Comparison of ENCODE assay signal across 8 cellular contexts in the genomic region with DNA sequence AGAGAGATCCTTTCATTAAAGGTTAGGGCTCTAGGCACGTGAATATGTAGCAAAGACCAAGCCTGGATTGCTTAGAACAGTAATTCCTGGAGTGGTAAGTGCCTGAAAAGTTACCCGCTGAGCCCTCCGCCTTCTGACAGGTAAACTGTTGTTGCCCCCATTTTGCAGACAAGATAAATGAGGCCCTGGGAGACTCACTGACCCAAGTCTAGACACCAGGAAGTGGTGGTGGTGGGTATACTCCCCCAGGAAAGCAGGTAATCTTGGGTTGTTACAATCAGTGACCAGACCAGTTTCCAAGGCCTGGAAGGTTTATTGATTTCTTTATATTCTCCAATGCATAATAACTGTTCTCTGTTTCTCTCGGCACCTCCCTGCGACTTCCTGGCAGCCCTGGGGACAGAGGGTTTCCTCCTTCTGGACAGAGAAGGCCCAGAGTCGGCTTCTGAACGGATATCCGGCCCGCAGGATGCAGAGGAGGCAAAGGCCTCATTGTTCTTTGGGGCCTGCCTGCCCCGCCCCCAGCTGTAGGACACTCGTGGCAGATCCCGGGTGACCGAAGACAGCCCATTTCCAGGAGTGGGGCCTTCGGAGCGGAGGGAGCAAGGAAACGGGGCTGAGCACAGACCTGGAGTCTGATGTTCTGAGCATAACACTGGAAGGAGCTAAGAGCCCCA. TPM values are rescaled to one million over a fixed set of nuclear protein-coding genes. Genes with fewer than 3 reads are reported as not detected.
DNase-seq lines count a peak whose midpoint lies in the region; TF ChIP-seq lines count a peak whose summit lies in the region.

No MANE protein-coding gene starts in this region.

- H3K27me3 ChIP-seq in HAP-1 (ENCODE audit: low read depth) (no peaks in the 10 kb centered on the region), PC-9 (ENCODE audit: insufficient read depth, low read depth) (no peaks in the 10 kb centered on the region), trophoblast cell (ENCODE audit: insufficient read depth, low read length) (no peaks in the 10 kb centered on the region)

- H4K12ac ChIP-seq in trophoblast cell (ENCODE audit: low read depth, low read length), result no peak overlapping the region

- TF ChIP-seq CTCF in PC-9 (conservative IDR thresholded peaks at IDR 0.05), result no peak

- no peak overlapping the region for H3K9ac ChIP-seq in trophoblast cell (ENCODE audit: low read length)

- H3K4me2 ChIP-seq in PC-9 (peak overlapping the region; percentile 85), trophoblast cell (ENCODE audit: low read length) (peak overlapping the region; percentile 87)

- H4K91ac ChIP-seq in trophoblast cell (ENCODE audit: low read depth, low read length), result no peak overlapping the region

- H3K14ac ChIP-seq in trophoblast cell (ENCODE audit: low read length), result no peak overlapping the region

- H3K4me1 ChIP-seq in HAP-1, result peaks cover 28% of the 10 kb centered on the region
- H3K4me1 ChIP-seq in PC-9 (replicated peaks; ENCODE audit: insufficient read depth), result peaks cover 35% of the 10 kb centered on the region
- peaks cover 4 to 7% of the 10 kb centered on the region in 2 experiments for H3K4me1 ChIP-seq in trophoblast cell (ENCODE audit: control insufficient read depth in 1 of 2, insufficient read depth in 2 of 2, low read length in 2 of 2)

- H3K4me3 ChIP-seq in HAP-1 (peak overlapping the region; percentile 23), PC-9 (peak overlapping the region; percentile 59), trophoblast cell (ENCODE audit: low read depth, low read length) (no peak overlapping the region)

- H3K9me2 ChIP-seq in PC-9 (ENCODE audit: insufficient read depth), result no peaks in the 10 kb centered on the region

- POLR2A ChIA-PET in PC-9 (lab: Charles Lee; ENCODE audit: unreplicated experiment), result interaction anchor here (0.5 to 0.6 kb wide), 2 partner anchors 45 to 333 kb away, joined by 3 to 4 read pairs; no protein-coding TSS in a partner anchor

- no peak overlapping the region for H2AK5ac ChIP-seq in trophoblast cell (ENCODE audit: low read length)

- H3K79me1 ChIP-seq in trophoblast cell (ENCODE audit: low read length), result peaks cover 5% of the 10 kb centered on the region

- H3K4ac ChIP-seq in trophoblast cell (ENCODE audit: low read depth, low read length), result no peak overlapping the region

- CTCF ChIA-PET in PC-9 (lab: Charles Lee), result interaction anchor here (0.6 to 1.6 kb wide), 4 partner anchors 65 to 284 kb away, joined by 3 to 15 read pairs (median 4); no protein-coding TSS in a partner anchor

- peak overlapping the region; percentile 64 for H4K8ac ChIP-seq in trophoblast cell (ENCODE audit: low read depth, low read length)

- H2AFZ ChIP-seq in PC-9 (peak overlapping the region; percentile 78), trophoblast cell (ENCODE audit: insufficient read depth, low read length, poor library complexity) (peak overlapping the region; percentile 35)

- H2BK120ac ChIP-seq in trophoblast cell (ENCODE audit: insufficient read depth, low read length, poor library complexity), result no peak overlapping the region

- in situ Hi-C loops in HAP-1 (cut with MboI; ENCODE audit: low sequenced_read_pairs), result no loop called here

- H3K18ac ChIP-seq in trophoblast cell (ENCODE audit: low read length), result no peak overlapping the region

- H3K36me3 ChIP-seq in HAP-1 (replicated peaks), result no peaks in the 10 kb centered on the region
- H3K36me3 ChIP-seq in PC-9 (ENCODE audit: low read depth), result no peaks in the 10 kb centered on the region
- H3K36me3 ChIP-seq in trophoblast cell (ENCODE audit: control insufficient read depth in 1 of 2, insufficient read depth in 2 of 2, low read length in 2 of 2), result no peaks in the 10 kb centered on the region

- intact Hi-C loops in PC-9 (cut with micrococcal nuclease; ENCODE audit: unreplicated experiment), result loop anchor here (1.0 to 10.0 kb wide), 6 partner anchors 46 to 649 kb away; partner anchors contain the start of gene BAG3
- intact Hi-C loops in cardiac septum (cut with DNase I), result loop anchor here (1.0 to 10.0 kb wide), 6 partner anchors 46 to 449 kb away; partner anchors contain the start of gene BAG3

- no peak overlapping the region for H2BK12ac ChIP-seq in trophoblast cell (ENCODE audit: low read length)

- 0 out of 2 replicates have a peak overlapping the region, but pooled peaks have one; percentile 32 for H3K27ac ChIP-seq in PC-9
- H3K27ac ChIP-seq in trophoblast cell (ENCODE audit: low read depth, low read length), result no peak overlapping the region

- no peak overlapping the region for H2BK5ac ChIP-seq in trophoblast cell (ENCODE audit: low read depth, low read length, poor library complexity)

- H3K79me2 ChIP-seq in PC-9 (ENCODE audit: low read depth) (no peaks in the 10 kb centered on the region), trophoblast cell (ENCODE audit: control insufficient read depth, insufficient read depth, low read length, poor library complexity) (peaks cover 3% of the 10 kb centered on the region)

- H3K23ac ChIP-seq in trophoblast cell (ENCODE audit: low read length), result no peak overlapping the region

- WGBS in trophoblast cell (ENCODE audit: extremely low coverage, insufficient coverage, insufficient read length), result no CpG with 5 or more reads among the region's 16 CpGs

- H3K9me3 ChIP-seq in HAP-1 (no peaks in the 10 kb centered on the region), PC-9 (ENCODE audit: insufficient read depth, low read depth) (no peaks in the 10 kb centered on the region), trophoblast cell (ENCODE audit: insufficient read depth, low read depth, low read length) (no peaks in the 10 kb centered on the region)

- TSS peak; percentile 80 for BruUV-seq in PC-9 (replicated peaks; lab: Mats Ljungman, UMichigan)

- H4K20me1 ChIP-seq in PC-9 (ENCODE audit: insufficient read depth), result no peaks in the 10 kb centered on the region

- H3F3A ChIP-seq in PC-9 (ENCODE audit: insufficient read depth, low read depth), result peaks cover 10% of the 10 kb centered on the region; the same call in 1 of the 2 replicates

- DNase-seq in ELR (ENCODE audit: low read depth) (peak; percentile 71), HAP-1 (ENCODE audit: low spot score in 2 of 2) (peak in 1 of 2 experiments; percentile 53), PC-9 (no peak), cardiac septum (ENCODE audit: low spot score) (peak; percentile 89), trophoblast cell (no peak), cerebellar nuclear complex (lab: John Stamatoyannopoulos, UW) (no peak), DMS 273 treated with DMSO at 0.1 percent for 48 hours (lab: John Stamatoyannopoulos, UW) (no peak)
- peak; percentile 41 for DNase-seq in activated naive CD4-positive, alpha-beta T cell treated with anti-CD3 and anti-CD28 coated beads, Interleukin-2, amount 50 U/mL, for 16 hours

RNA-seq across cellular contexts. Expression of gene GRK5, which starts 1.3 kb away (rescaled TPM):
- total RNA-seq in PC-9 (2021) (4.8 and 5.3 TPM in 2 replicates), cardiac septum (17.6 TPM)
- 1.4 and 1.5 TPM in 2 replicates for polyA plus RNA-seq in trophoblast cell (2013)

RNA-seq across cellular contexts. Expression of gene PRDX3, which starts 27.5 kb away (rescaled TPM):
- total RNA-seq in PC-9 (2021) (110 and 144 TPM in 2 replicates), cardiac septum (220 TPM)
- 67.4 and 69.3 TPM in 2 replicates for polyA plus RNA-seq in trophoblast cell (2013)

RNA-seq across cellular contexts. Expression of gene SFXN4, which starts 40.5 kb away (rescaled TPM):
- total RNA-seq in PC-9 (2021) (15.4 and 18.3 TPM in 2 replicates), cardiac septum (44.0 TPM)
- polyA plus RNA-seq in trophoblast cell (2013), result 17.6 and 19.1 TPM in 2 replicates

Comparison
In these comparisons a context has a peak if more than half of its experiments do, and no peak if none do; other contexts are left out.
1. DNase-seq: peak in ELR (single experiment), activated naive CD4-positive, alpha-beta T cell treated with anti-CD3 and anti-CD28 coated beads, Interleukin-2, amount 50 U/mL, for 16 hours (single experiment) and cardiac septum (single experiment); none in PC-9 (0 of 2), trophoblast cell (0 of 2), cerebellar nuclear complex (0 of 2) and DMS 273 treated with DMSO at 0.1 percent for 48 hours (single experiment).